ENCODE assay signal across 8 cellular contexts in the genomic region with DNA sequence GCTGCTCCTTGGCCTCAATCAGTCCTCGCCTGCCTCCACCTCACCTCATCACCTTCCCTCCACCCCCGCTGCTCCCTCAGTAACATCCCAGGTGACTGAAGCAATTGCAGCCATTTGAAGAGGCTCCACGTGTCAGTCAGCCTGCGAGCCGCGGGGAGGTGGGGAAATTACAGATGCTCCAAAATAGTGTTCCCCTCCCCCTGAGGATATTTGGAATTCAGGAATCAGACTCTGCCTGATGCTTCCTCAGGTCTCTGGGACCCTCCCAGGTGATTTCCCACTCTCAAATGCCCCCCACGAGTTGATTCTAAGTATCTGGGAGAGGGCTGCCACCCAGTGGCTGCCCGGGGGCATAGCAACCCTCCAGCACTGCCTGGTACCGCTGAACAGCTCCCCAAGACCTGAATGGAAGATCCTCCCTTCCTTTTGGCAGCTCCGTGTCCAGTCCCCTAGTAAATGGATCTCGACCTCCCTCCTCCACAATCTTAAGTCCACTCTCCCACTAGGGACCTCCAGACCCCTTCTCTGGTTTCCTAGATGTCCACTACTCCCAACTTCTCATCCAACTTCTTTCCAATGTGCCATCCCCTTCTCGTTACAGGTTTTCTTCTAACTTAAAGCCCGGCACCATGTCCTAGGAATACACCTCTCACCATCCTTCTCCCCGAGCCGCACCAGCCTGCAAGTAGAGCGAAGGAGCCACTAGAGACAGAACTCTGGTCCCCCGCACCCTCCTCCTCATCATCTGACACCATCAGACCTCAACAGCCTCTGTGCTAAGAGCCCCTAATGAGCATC. TPM values are rescaled to one million over a fixed set of nuclear protein-coding genes. Genes with fewer than 3 reads are reported as not detected.
A peak's percentile ranks its signal among the peaks of the same experiment; 100 is the strongest.
DNase-seq lines count a peak whose midpoint lies in the region; ATAC-seq and TF ChIP-seq lines count a peak whose summit lies in the region.

No MANE protein-coding gene starts in this region.

- POLR2A ChIA-PET in activated CD4-positive, alpha-beta T cell treated with anti-CD3 and anti-CD28 coated beads for 36 hours (lab: Charles Lee) = interaction anchor here (0.5 to 0.7 kb wide), 2 partner anchors 73 to 305 kb away, joined by 3 to 6 read pairs; no protein-coding TSS in a partner anchor

- H3K27me3 ChIP-seq in lower lobe of right lung (ENCODE audit: low read depth) = peaks cover 14% of the 10 kb centered on the region

- H3K9me3 Mint-ChIP-seq in activated CD4-positive, alpha-beta T cell treated with anti-CD3 and anti-CD28 coated beads for 36 hours (ENCODE audit: low read depth) = no peaks in the 10 kb centered on the region

- peaks cover 39% of the 10 kb centered on the region for H3K27me3 Mint-ChIP-seq in activated CD4-positive, alpha-beta T cell treated with anti-CD3 and anti-CD28 coated beads for 36 hours

- CTCF ChIA-PET in activated CD4-positive, alpha-beta T cell treated with anti-CD3 and anti-CD28 coated beads for 36 hours (lab: Charles Lee) = interaction anchor here (0.6 to 6.2 kb wide), 35 partner anchors 8 to 668 kb away, joined by 3 to 135 read pairs (median 3); partner anchors contain the start of genes AQP2, COX14 and RACGAP1

- no peaks in the 10 kb centered on the region for H3K9me3 ChIP-seq in lower lobe of right lung

- H3K36me3 Mint-ChIP-seq in activated CD4-positive, alpha-beta T cell treated with anti-CD3 and anti-CD28 coated beads for 36 hours (ENCODE audit: low read depth) = peaks cover 3% of the 10 kb centered on the region

- H3K27ac ChIP-seq in coronary artery (no peak overlapping the region), lower lobe of right lung (no peak overlapping the region)

- peak overlapping the region; percentile 84 for H3K4me3 ChIP-seq in coronary artery
- H3K4me3 ChIP-seq in lower lobe of right lung = no peak overlapping the region

- TF ChIP-seq CTCF in coronary artery (IDR thresholded peaks at IDR 0.05) = peak; percentile 83
- TF ChIP-seq CTCF in lower lobe of right lung (IDR thresholded peaks at IDR 0.05) = peak; percentile 94

- DNase-seq in SIG-M5 treated with dmso at 0.1 percent for 504 hours (lab: John Stamatoyannopoulos, UW; ENCODE audit: unreplicated experiment) (peak; percentile 60), SIG-M5 (lab: John Stamatoyannopoulos, UW) (no peak), NCI-H2081 treated with DMSO at 0.1 percent for 48 hours (lab: John Stamatoyannopoulos, UW) (peak; percentile 39), coronary artery (ENCODE audit: low spot score) (no peak), lower lobe of right lung (peak; percentile 22)
- peak; percentile 79 for DNase-seq in activated CD4-positive, alpha-beta T cell treated with anti-CD3 and anti-CD28 coated beads for 36 hours
- DNase-seq in stimulated activated CD8-positive, alpha-beta memory T cell treated with anti-CD3 and anti-CD28 coated beads, Interleukin-15, amount 100 ng/mL, for 4 hours (ENCODE audit: low read depth in 2 of 2) = peak; percentile 10 to 38

- H3K4me1 Mint-ChIP-seq in activated CD4-positive, alpha-beta T cell treated with anti-CD3 and anti-CD28 coated beads for 36 hours = peaks cover 33% of the 10 kb centered on the region

- peak overlapping the region; percentile 85 for H3K4me3 Mint-ChIP-seq in activated CD4-positive, alpha-beta T cell treated with anti-CD3 and anti-CD28 coated beads for 36 hours

- ATAC-seq in activated CD4-positive, alpha-beta T cell treated with anti-CD3 and anti-CD28 coated beads for 36 hours = peak; percentile 43
- ATAC-seq in lower lobe of right lung = peak; percentile 71 to 72
- no peak for ATAC-seq in GM18861 (IDR thresholded peaks at IDR 0.05; ENCODE audit: unreplicated experiment)

- H3K4me1 ChIP-seq in lower lobe of right lung = peaks cover 23% of the 10 kb centered on the region

- H3K36me3 ChIP-seq in lower lobe of right lung = no peaks in the 10 kb centered on the region

- intact Hi-C loops in activated CD4-positive, alpha-beta T cell treated with anti-CD3 and anti-CD28 coated beads for 36 hours (cut with DNase I, micrococcal nuclease) = loop anchor here (1.0 to 10.0 kb wide), 6 partner anchors 17 to 279 kb away; partner anchors contain the start of gene RACGAP1 (in 1 of the 2)
- intact Hi-C loops in lower lobe of right lung (cut with DNase I) = no loop called here

- peak overlapping the region; percentile 32 for H3K27ac Mint-ChIP-seq in activated CD4-positive, alpha-beta T cell treated with anti-CD3 and anti-CD28 coated beads for 36 hours

RNA-seq across cellular contexts. Expression of gene ASIC1, which starts 1.4 kb away (rescaled TPM):
- total RNA-seq in activated CD4-positive, alpha-beta T cell treated with anti-CD3 and anti-CD28 coated beads for 36 hours = 1 to 10 TPM; 7.3 to 8.0 TPM
- total RNA-seq in lower lobe of right lung = 1.6 TPM

RNA-seq across cellular contexts. Expression of gene SMARCD1, which starts 29.1 kb away (rescaled TPM):
- 10 to 100 TPM; 51.8 to 76.6 TPM for total RNA-seq in activated CD4-positive, alpha-beta T cell treated with anti-CD3 and anti-CD28 coated beads for 36 hours
- total RNA-seq in lower lobe of right lung = 44.2 TPM

RNA-seq across cellular contexts. Expression of gene RACGAP1, which starts 30.7 kb away (rescaled TPM):
- 100 to 1,000 TPM in 1 of 2 experiments, 10 to 100 TPM in 1; 99.7 to 118 TPM for total RNA-seq in activated CD4-positive, alpha-beta T cell treated with anti-CD3 and anti-CD28 coated beads for 36 hours
- 13.7 TPM for total RNA-seq in lower lobe of right lung

RNA-seq across cellular contexts. Expression of gene GPD1, which starts 47.8 kb away (rescaled TPM):
- total RNA-seq in activated CD4-positive, alpha-beta T cell treated with anti-CD3 and anti-CD28 coated beads for 36 hours = under 1 TPM; 0.25 to 0.37 TPM
- total RNA-seq in lower lobe of right lung = 67.0 TPM

RNA-seq across cellular contexts. Expression of gene COX14, which starts 56.0 kb away (rescaled TPM):
- total RNA-seq in activated CD4-positive, alpha-beta T cell treated with anti-CD3 and anti-CD28 coated beads for 36 hours = 10 to 100 TPM; 26.8 to 44.2 TPM
- 68.0 TPM for total RNA-seq in lower lobe of right lung

Comparison
In these comparisons a context has a peak if more than half of its experiments do, and no peak if none do; other contexts are left out.
1. DNase-seq: peak in SIG-M5 treated with dmso at 0.1 percent for 504 hours (single experiment), NCI-H2081 treated with DMSO at 0.1 percent for 48 hours (single experiment), activated CD4-positive, alpha-beta T cell treated with anti-CD3 and anti-CD28 coated beads for 36 hours (single experiment), lower lobe of right lung (single experiment) and stimulated activated CD8-positive, alpha-beta memory T cell treated with anti-CD3 and anti-CD28 coated beads, Interleukin-15, amount 100 ng/mL, for 4 hours (2 of 2); none in SIG-M5 (single experiment) and coronary artery (single experiment).